In genomic region chr21:33642896-33643657, GRCh38 we compare ENCODE assay signal across 7 cellular contexts. TPM values are rescaled to one million over a fixed set of nuclear protein-coding genes. Genes with fewer than 3 reads are reported as not detected.
DNase-seq lines count a peak whose midpoint lies in the region; ATAC-seq, FAIRE-seq and TF ChIP-seq lines count a peak whose summit lies in the region.

No MANE protein-coding gene starts in this region.

- no peak for FAIRE-seq in frontal cortex (lab: Jason Lieb, UNC)

- no peaks in the 10 kb centered on the region for H3K27me3 Mint-ChIP-seq in neural crest cell (ENCODE audit: low read depth)

- no peak for TF ChIP-seq POLR2A in NB4 (IDR thresholded peaks at IDR 0.05; ENCODE audit: extremely low read depth, insufficient read length)

- peak overlapping the region; percentile 94 for H3K27ac Mint-ChIP-seq in neural crest cell (ENCODE audit: unreplicated experiment)

- no peaks in the 10 kb centered on the region for H3K9me3 Mint-ChIP-seq in neural crest cell

- ATAC-seq in HG03565 (IDR thresholded peaks at IDR 0.05; ENCODE audit: unreplicated experiment) (no peak), GM19397 (IDR thresholded peaks at IDR 0.05; ENCODE audit: unreplicated experiment) (no peak)

- no peak for TF ChIP-seq CTCF in GM12865 (IDR thresholded peaks at IDR 0.05; ENCODE audit: insufficient read depth, low read depth, low read length, missing control alignments)
- no peak for TF ChIP-seq CTCF in NB4 (IDR thresholded peaks at IDR 0.05; ENCODE audit: low read depth, low read length)
- TF ChIP-seq CTCF in neural crest cell (conservative IDR thresholded peaks at IDR 0.05) = no peak

- H3K4me3 ChIP-seq in GM12865 (ENCODE audit: low read depth, low read length) = peak overlapping the region; percentile 72
- peak overlapping the region; percentile 76 for H3K4me3 ChIP-seq in NB4 (ENCODE audit: low read depth, low read length)

- peak overlapping the region; percentile 96 for H3K4me3 Mint-ChIP-seq in neural crest cell

- no peaks in the 10 kb centered on the region for H3K36me3 Mint-ChIP-seq in neural crest cell (ENCODE audit: low read depth)

- H3K4me1 Mint-ChIP-seq in neural crest cell = peaks cover 22% of the 10 kb centered on the region

- DNase-seq in GM12865 (ENCODE audit: low read depth) (peak; percentile 47), NB4 (ENCODE audit: low read depth) (peak; percentile 63), activated gamma-delta T cell treated with Interleukin-2 at 50 U/mL for 16 hours (peak; percentile 8), frontal cortex (ENCODE audit: low spot score in 2 of 2) (peak; percentile 28 to 55), neural crest cell (ENCODE audit: low read depth, low spot score) (peak; percentile 36)

RNA-seq across cellular contexts. Expression of gene ITSN1, which starts 0.8 kb away (rescaled TPM):
- total RNA-seq in frontal cortex = 73.8 TPM
- total RNA-seq in neural crest cell = 62.7 and 66.5 TPM in 2 replicates

RNA-seq across cellular contexts. Expression of gene CRYZL1, which starts 1.5 kb away (rescaled TPM):
- total RNA-seq in frontal cortex = 68.9 TPM
- total RNA-seq in neural crest cell = 51.9 and 55.8 TPM in 2 replicates

RNA-seq across cellular contexts. Expression of gene DONSON, which starts 54.6 kb away (rescaled TPM):
- 24.5 TPM for total RNA-seq in frontal cortex
- 30.9 and 32.3 TPM in 2 replicates for total RNA-seq in neural crest cell

Comparison
In these comparisons a context has a peak if more than half of its experiments do, and no peak if none do; other contexts are left out.
1. DNase-seq: peak in every context shown above with its lines; median percentile 63 in NB4; 47 in GM12865; 42 in frontal cortex; 36 in neural crest cell; 8 in activated gamma-delta T cell treated with Interleukin-2 at 50 U/mL for 16 hours.